ENCODE assay signal across 36 cellular contexts in genomic region chr2:24496959-24497358, GRCh38.
"Had no signal": no experiment of that assay in that cellular context is flagged by ENCODE, and none has a peak within 500 bp of the region (broad histone marks: within the 10 kb centered on the region; RNA-seq: fewer than 3 reads in every experiment).

No MANE protein-coding gene starts in this region.

- H3K9me3 ChIP-seq: adrenal gland, body of pancreas, breast epithelium had no signal

- H3K27ac ChIP-seq: adrenal gland, body of pancreas, brain microvascular endothelial cell, breast epithelium, VCaP had no signal

- H3K27me3 Mint-ChIP-seq: activated B cell treated with CpG ODN at 0.5 μM for 24 hours; activated CD4-positive, alpha-beta memory T cell treated with anti-CD3 and anti-CD28 coated beads for 36 hours; activated CD8-positive, alpha-beta T cell treated with anti-CD3 and anti-CD28 coated beads for 36 hours; activated naive CD8-positive, alpha-beta T cell treated with anti-CD3 and anti-CD28 coated beads for 36 hours; activated T-helper 17 cell treated with anti-CD3 and anti-CD28 coated beads, Interleukin-2, amount 50 U/mL, for 72 hours had no signal

- ATAC-seq: activated CD8-positive, alpha-beta T cell treated with anti-CD3 and anti-CD28 coated beads for 36 hours; activated naive CD4-positive, alpha-beta T cell treated with anti-CD3 and anti-CD28 coated beads, Interleukin-2, amount 50 U/mL, for 72 hours; activated T-cell treated with anti-CD3 and anti-CD28 coated beads, Interleukin-2, amount 50 U/mL, for 4 hours; activated T-cell treated with anti-CD3 and anti-CD28 coated beads, Interleukin-2, amount 50 U/mL, for 72 hours; activated T-helper 17 cell treated with anti-CD3 and anti-CD28 coated beads, Interleukin-2, amount 50 U/mL, for 72 hours; body of pancreas had no signal

- H3K36me3 ChIP-seq: adrenal gland, brain microvascular endothelial cell, breast epithelium had no signal

- DNase-seq: activated B cell treated with CpG ODN at 0.5 μM for 24 hours; activated CD4-positive, alpha-beta memory T cell treated with anti-CD3 and anti-CD28 coated beads for 36 hours; activated CD4-positive, alpha-beta T cell treated with anti-CD3 and anti-CD28 coated beads for 48 hours; activated CD4-positive, alpha-beta T cell treated with anti-CD3 and anti-CD28 coated beads, Interleukin-2, amount 50 U/mL, for 1 hour; activated CD4-positive, alpha-beta T cell treated with anti-CD3 and anti-CD28 coated beads, Interleukin-2, amount 50 U/mL, for 4 hours; activated CD4-positive, CD25-positive, alpha-beta regulatory T cell treated with anti-CD3 and anti-CD28 coated beads, Interleukin-2, amount 50 U/mL, for 72 hours; activated CD8-positive, alpha-beta memory T cell treated with anti-CD3 and anti-CD28 coated beads, Interleukin-2, amount 50 U/mL, for 4 hours; activated CD8-positive, alpha-beta T cell treated with anti-CD3 and anti-CD28 coated beads for 36 hours; activated effector memory CD4-positive, alpha-beta T cell treated with anti-CD3 and anti-CD28 coated beads, Interleukin-2, amount 50 U/mL, for 16 hours; activated gamma-delta T cell treated with Interleukin-2 at 50 U/mL for 16 hours; activated naive CD4-positive, alpha-beta T cell; activated naive CD4-positive, alpha-beta T cell treated with anti-CD3 and anti-CD28 coated beads for 36 hours; activated naive CD4-positive, alpha-beta T cell treated with anti-CD3 and anti-CD28 coated beads, Interleukin-2, amount 50 U/mL, for 16 hours; activated naive CD8-positive, alpha-beta T cell treated with anti-CD3 and anti-CD28 coated beads for 36 hours; activated T-cell treated with anti-CD3 and anti-CD28 coated beads for 4 hours; activated T-cell treated with anti-CD3 and anti-CD28 coated beads, Interleukin-2, amount 50 U/mL, for 1 hour; activated T-cell treated with anti-CD3 and anti-CD28 coated beads, Interleukin-2, amount 50 U/mL, for 4 hours; activated T-cell treated with anti-CD3 and anti-CD28 coated beads, Interleukin-2, amount 50 U/mL, for 72 hours; adrenal gland; amniotic stem cell; aorta; body of pancreas; brain microvascular endothelial cell; central memory CD4-positive, alpha-beta T cell; T-helper 1 cell; T-helper 2 cell; T-helper 9 cell had no signal

- H3K27ac Mint-ChIP-seq: activated B cell treated with CpG ODN at 0.5 μM for 24 hours; activated CD4-positive, alpha-beta memory T cell treated with anti-CD3 and anti-CD28 coated beads for 36 hours; activated CD8-positive, alpha-beta T cell treated with anti-CD3 and anti-CD28 coated beads for 36 hours; activated naive CD4-positive, alpha-beta T cell treated with anti-CD3 and anti-CD28 coated beads for 36 hours; activated naive CD4-positive, alpha-beta T cell treated with anti-CD3 and anti-CD28 coated beads, Interleukin-2, amount 50 U/mL, for 72 hours; activated naive CD8-positive, alpha-beta T cell treated with anti-CD3 and anti-CD28 coated beads for 36 hours; activated T-helper 1 cell treated with anti-CD3 and anti-CD28 coated beads, Interleukin-12 subunit alpha, Interleukin-12 subunit beta, Interleukin-2, Interleukin-4 antibody, amounts not matched to agents 30 ng/mL and 10 ng/mL and 1 ng/mL, durations not matched to agents 14 hours and 24 hours and 36 hours; activated T-helper 17 cell treated with anti-CD3 and anti-CD28 coated beads, Interleukin-2, amount 50 U/mL, for 72 hours; T-helper 1 cell treated with Interleukin-12 subunit alpha and Interleukin-12 subunit beta and Interleukin-4 antibody, amounts not matched to agents 30 μg/mL and 1 μg/mL, for 36 hours; T-helper 2 cell treated with Interferon-gamma antibody and Interleukin-4, amounts not matched to agents 5 μg/mL and 100 μg/mL, for 36 hours had no signal

- H3K9me3 Mint-ChIP-seq: activated B cell treated with CpG ODN at 0.5 μM for 24 hours; activated CD4-positive, alpha-beta memory T cell treated with anti-CD3 and anti-CD28 coated beads for 36 hours; activated CD8-positive, alpha-beta T cell treated with anti-CD3 and anti-CD28 coated beads for 36 hours; activated naive CD4-positive, alpha-beta T cell treated with anti-CD3 and anti-CD28 coated beads for 36 hours; activated naive CD4-positive, alpha-beta T cell treated with anti-CD3 and anti-CD28 coated beads, Interleukin-2, amount 50 U/mL, for 72 hours; activated naive CD8-positive, alpha-beta T cell treated with anti-CD3 and anti-CD28 coated beads for 36 hours; activated T-cell treated with anti-CD3 and anti-CD28 coated beads, Interleukin-2, amount 50 U/mL, for 4 hours; activated T-cell treated with anti-CD3 and anti-CD28 coated beads, Interleukin-2, amount 50 U/mL, for 72 hours; activated T-helper 1 cell treated with anti-CD3 and anti-CD28 coated beads, Interleukin-12 subunit alpha, Interleukin-12 subunit beta, Interleukin-2, Interleukin-4 antibody, amounts not matched to agents 30 ng/mL and 10 ng/mL and 1 ng/mL, durations not matched to agents 14 hours and 24 hours and 36 hours; activated T-helper 17 cell treated with anti-CD3 and anti-CD28 coated beads, Interleukin-2, amount 50 U/mL, for 72 hours; T-helper 1 cell treated with Interleukin-12 subunit alpha and Interleukin-12 subunit beta and Interleukin-4 antibody, amounts not matched to agents 30 μg/mL and 1 μg/mL, for 36 hours; T-helper 2 cell treated with Interferon-gamma antibody and Interleukin-4, amounts not matched to agents 5 μg/mL and 100 μg/mL, for 36 hours had no signal

- H3K4me1 ChIP-seq: breast epithelium had no signal

- FAIRE-seq: astrocyte, TTC549 had no signal

- H3K27me3 ChIP-seq: adrenal gland, body of pancreas, brain microvascular endothelial cell, breast epithelium had no signal

- H3K36me3 Mint-ChIP-seq: activated CD4-positive, alpha-beta memory T cell treated with anti-CD3 and anti-CD28 coated beads for 36 hours; activated naive CD4-positive, alpha-beta T cell treated with anti-CD3 and anti-CD28 coated beads, Interleukin-2, amount 50 U/mL, for 72 hours had no signal

- H3K4me3 ChIP-seq: adrenal gland, body of pancreas, breast epithelium had no signal

- H3K4me3 Mint-ChIP-seq: activated B cell treated with CpG ODN at 0.5 μM for 24 hours; activated CD4-positive, alpha-beta memory T cell treated with anti-CD3 and anti-CD28 coated beads for 36 hours; activated CD8-positive, alpha-beta T cell treated with anti-CD3 and anti-CD28 coated beads for 36 hours; activated naive CD4-positive, alpha-beta T cell treated with anti-CD3 and anti-CD28 coated beads for 36 hours; activated naive CD8-positive, alpha-beta T cell treated with anti-CD3 and anti-CD28 coated beads for 36 hours; activated T-cell treated with anti-CD3 and anti-CD28 coated beads, Interleukin-2, amount 50 U/mL, for 4 hours; activated T-cell treated with anti-CD3 and anti-CD28 coated beads, Interleukin-2, amount 50 U/mL, for 72 hours; activated T-helper 1 cell treated with anti-CD3 and anti-CD28 coated beads, Interleukin-12 subunit alpha, Interleukin-12 subunit beta, Interleukin-2, Interleukin-4 antibody, amounts not matched to agents 30 ng/mL and 10 ng/mL and 1 ng/mL, durations not matched to agents 14 hours and 24 hours and 36 hours; activated T-helper 17 cell treated with anti-CD3 and anti-CD28 coated beads, Interleukin-2, amount 50 U/mL, for 72 hours; T-helper 1 cell treated with Interleukin-12 subunit alpha and Interleukin-12 subunit beta and Interleukin-4 antibody, amounts not matched to agents 30 μg/mL and 1 μg/mL, for 36 hours; T-helper 2 cell treated with Interferon-gamma antibody and Interleukin-4, amounts not matched to agents 5 μg/mL and 100 μg/mL, for 36 hours had no signal
